In genomic region chr16:8850279-8850885, GRCh38 we compare ENCODE assay signal across 8 cellular contexts. TPM values are rescaled to one million over a fixed set of nuclear protein-coding genes. Genes with fewer than 3 reads are reported as not detected.
DNase-seq lines count a peak whose midpoint lies in the region; ATAC-seq and TF ChIP-seq lines count a peak whose summit lies in the region.

No MANE protein-coding gene starts in this region.

- ATAC-seq in activated CD8-positive, alpha-beta T cell treated with anti-CD3 and anti-CD28 coated beads, Interleukin-2, amount 10 ng/mL, durations not matched to agents 7 days and 5 days, result no peak
- ATAC-seq in right cardiac atrium, result peak; percentile 78 to 92
- no peak for ATAC-seq in GM21447 (IDR thresholded peaks at IDR 0.05; ENCODE audit: unreplicated experiment)

- no peak overlapping the region for H3K4me3 ChIP-seq in right cardiac atrium (ENCODE audit: low read length)

- H3K27me3 Mint-ChIP-seq in activated naive CD4-positive, alpha-beta T cell treated with anti-CD3 and anti-CD28 coated beads for 36 hours (ENCODE audit: low read depth), result no peaks in the 10 kb centered on the region
- no peaks in the 10 kb centered on the region for H3K27me3 Mint-ChIP-seq in activated CD8-positive, alpha-beta T cell treated with anti-CD3 and anti-CD28 coated beads, Interleukin-2, amount 10 ng/mL, durations not matched to agents 7 days and 5 days (ENCODE audit: low read depth)
- H3K27me3 Mint-ChIP-seq in type B pancreatic cell, result no peaks in the 10 kb centered on the region

- POLR2A ChIA-PET in activated CD8-positive, alpha-beta T cell treated with anti-CD3 and anti-CD28 coated beads, Interleukin-2, amount 10 ng/mL, durations not matched to agents 7 days and 5 days (lab: Charles Lee), result interaction anchor here (0.6 to 2.8 kb wide), 6 partner anchors 17 to 162 kb away, joined by 3 to 10 read pairs (median 3); partner anchors contain the start of gene CARHSP1

- 31% methylated on average over 11 of the region's 11 CpGs for WGBS in right cardiac atrium

- peak overlapping the region; percentile 29 for H3K27ac ChIP-seq in right cardiac atrium (ENCODE audit: low read length)

- H3K27ac Mint-ChIP-seq in activated naive CD4-positive, alpha-beta T cell treated with anti-CD3 and anti-CD28 coated beads for 36 hours, result peak overlapping the region; percentile 83
- H3K27ac Mint-ChIP-seq in activated CD8-positive, alpha-beta T cell treated with anti-CD3 and anti-CD28 coated beads, Interleukin-2, amount 10 ng/mL, durations not matched to agents 7 days and 5 days, result peak overlapping the region; percentile 86
- peak overlapping the region; percentile 58 for H3K27ac Mint-ChIP-seq in type B pancreatic cell

- no peak for DNase-seq in activated naive CD4-positive, alpha-beta T cell treated with anti-CD3 and anti-CD28 coated beads for 36 hours
- DNase-seq in activated naive CD4-positive, alpha-beta T cell treated with anti-CD3 and anti-CD28 coated beads, Interleukin-2, amount 50 U/mL, for 16 hours, result no peak
- DNase-seq in activated CD8-positive, alpha-beta T cell treated with anti-CD3 and anti-CD28 coated beads, Interleukin-2, amount 10 ng/mL, durations not matched to agents 7 days and 5 days, result no peak
- DNase-seq in right cardiac atrium (peak; percentile 72 to 81 (median 81)), type B pancreatic cell (ENCODE audit: extremely low spot score, unreplicated experiment) (no peak), GM20000 (ENCODE audit: low spot score) (no peak)
- no peak for DNase-seq in activated CD4-positive, alpha-beta T cell treated with anti-CD3 and anti-CD28 coated beads for 48 hours

- no peaks in the 10 kb centered on the region for H3K27me3 ChIP-seq in right cardiac atrium (ENCODE audit: control insufficient read depth, insufficient read depth)

- no peak overlapping the region for H3K4me3 Mint-ChIP-seq in activated naive CD4-positive, alpha-beta T cell treated with anti-CD3 and anti-CD28 coated beads for 36 hours
- peak overlapping the region; percentile 34 for H3K4me3 Mint-ChIP-seq in activated CD8-positive, alpha-beta T cell treated with anti-CD3 and anti-CD28 coated beads, Interleukin-2, amount 10 ng/mL, durations not matched to agents 7 days and 5 days
- H3K4me3 Mint-ChIP-seq in type B pancreatic cell, result no peak overlapping the region

- CTCF ChIA-PET in activated naive CD4-positive, alpha-beta T cell treated with anti-CD3 and anti-CD28 coated beads for 36 hours (lab: Charles Lee), result no interaction called here
- CTCF ChIA-PET in activated CD8-positive, alpha-beta T cell treated with anti-CD3 and anti-CD28 coated beads, Interleukin-2, amount 10 ng/mL, durations not matched to agents 7 days and 5 days (lab: Charles Lee), result interaction anchor here (1.6 to 2.0 kb wide), 2 partner anchors 23 to 30 kb away, joined by 3 to 9 read pairs; no protein-coding TSS in a partner anchor

- H3K4me1 ChIP-seq in right cardiac atrium (ENCODE audit: control insufficient read depth, insufficient read depth, low read length), result peaks cover 8% of the 10 kb centered on the region

- H3K9me3 ChIP-seq in right cardiac atrium (ENCODE audit: control insufficient read depth, low read length), result no peaks in the 10 kb centered on the region

- TF ChIP-seq CTCF in type B pancreatic cell (conservative IDR thresholded peaks at IDR 0.05) (no peak), GM20000 (IDR thresholded peaks at IDR 0.05; ENCODE audit: extremely low read depth, missing control alignments) (no peak)

- intact Hi-C loops in activated naive CD4-positive, alpha-beta T cell treated with anti-CD3 and anti-CD28 coated beads for 36 hours (cut with micrococcal nuclease), result no loop called here
- intact Hi-C loops in right cardiac atrium (cut with DNase I), result no loop called here

- H3K9me3 Mint-ChIP-seq in activated naive CD4-positive, alpha-beta T cell treated with anti-CD3 and anti-CD28 coated beads for 36 hours, result no peaks in the 10 kb centered on the region
- H3K9me3 Mint-ChIP-seq in activated CD8-positive, alpha-beta T cell treated with anti-CD3 and anti-CD28 coated beads, Interleukin-2, amount 10 ng/mL, durations not matched to agents 7 days and 5 days (ENCODE audit: insufficient read depth), result no peaks in the 10 kb centered on the region
- no peaks in the 10 kb centered on the region for H3K9me3 Mint-ChIP-seq in type B pancreatic cell

- peaks cover 14% of the 10 kb centered on the region for H3K4me1 Mint-ChIP-seq in activated naive CD4-positive, alpha-beta T cell treated with anti-CD3 and anti-CD28 coated beads for 36 hours (ENCODE audit: low read depth)
- peaks cover 45% of the 10 kb centered on the region for H3K4me1 Mint-ChIP-seq in activated CD8-positive, alpha-beta T cell treated with anti-CD3 and anti-CD28 coated beads, Interleukin-2, amount 10 ng/mL, durations not matched to agents 7 days and 5 days (ENCODE audit: low read depth)
- H3K4me1 Mint-ChIP-seq in type B pancreatic cell (ENCODE audit: unreplicated experiment), result peaks cover 5% of the 10 kb centered on the region

- H3K36me3 Mint-ChIP-seq in activated naive CD4-positive, alpha-beta T cell treated with anti-CD3 and anti-CD28 coated beads for 36 hours (ENCODE audit: low read depth), result peaks cover 25% of the 10 kb centered on the region
- H3K36me3 Mint-ChIP-seq in activated CD8-positive, alpha-beta T cell treated with anti-CD3 and anti-CD28 coated beads, Interleukin-2, amount 10 ng/mL, durations not matched to agents 7 days and 5 days (ENCODE audit: low read depth), result peaks cover 65% of the 10 kb centered on the region
- H3K36me3 Mint-ChIP-seq in type B pancreatic cell, result peaks cover 12% of the 10 kb centered on the region

RNA-seq across cellular contexts. Expression of gene CARHSP1, which starts 18.4 kb away (rescaled TPM):
- 10 to 100 TPM; 46.5 to 49.6 TPM for total RNA-seq in activated naive CD4-positive, alpha-beta T cell treated with anti-CD3 and anti-CD28 coated beads for 36 hours
- total RNA-seq in activated CD8-positive, alpha-beta T cell treated with anti-CD3 and anti-CD28 coated beads, Interleukin-2, amount 10 ng/mL, durations not matched to agents 7 days and 5 days, result 100 to 1,000 TPM; 209 to 217 TPM
- total RNA-seq in right cardiac atrium (10 to 100 TPM; 28.6 to 37.2 (median 35.0) TPM), type B pancreatic cell (ENCODE audit: low replicate concordance) (84.6 and 88.0 TPM in 2 replicates)
- polyA plus RNA-seq in right cardiac atrium, result 75.0 TPM

RNA-seq across cellular contexts. Expression of gene LITAFD, which starts 31.8 kb away (rescaled TPM):
- total RNA-seq in activated naive CD4-positive, alpha-beta T cell treated with anti-CD3 and anti-CD28 coated beads for 36 hours, result not detected
- total RNA-seq in activated CD8-positive, alpha-beta T cell treated with anti-CD3 and anti-CD28 coated beads, Interleukin-2, amount 10 ng/mL, durations not matched to agents 7 days and 5 days, result not detected
- total RNA-seq in right cardiac atrium (not detected), type B pancreatic cell (ENCODE audit: low replicate concordance) (not detected in 2 replicates)
- not detected for polyA plus RNA-seq in right cardiac atrium

RNA-seq across cellular contexts. Expression of gene PMM2, which starts 52.7 kb away (rescaled TPM):
- total RNA-seq in activated naive CD4-positive, alpha-beta T cell treated with anti-CD3 and anti-CD28 coated beads for 36 hours, result 10 to 100 TPM; 20.1 to 20.8 TPM
- 10 to 100 TPM; 36.9 to 37.6 TPM for total RNA-seq in activated CD8-positive, alpha-beta T cell treated with anti-CD3 and anti-CD28 coated beads, Interleukin-2, amount 10 ng/mL, durations not matched to agents 7 days and 5 days
- total RNA-seq in right cardiac atrium, result 10 to 100 TPM; 10.5 to 29.4 (median 13.0) TPM
- polyA plus RNA-seq in right cardiac atrium, result 10.7 TPM
- total RNA-seq in type B pancreatic cell (ENCODE audit: low replicate concordance), result 35.5 and 64.3 TPM in 2 replicates

RNA-seq across cellular contexts. Expression of gene TMEM186, which starts 52.9 kb away (rescaled TPM):
- 10 to 100 TPM; 12.1 to 12.6 TPM for total RNA-seq in activated naive CD4-positive, alpha-beta T cell treated with anti-CD3 and anti-CD28 coated beads for 36 hours
- total RNA-seq in activated CD8-positive, alpha-beta T cell treated with anti-CD3 and anti-CD28 coated beads, Interleukin-2, amount 10 ng/mL, durations not matched to agents 7 days and 5 days, result 10 to 100 TPM; 11.0 to 11.1 TPM
- total RNA-seq in right cardiac atrium, result 10 to 100 TPM; 12.2 to 12.8 (median 12.3) TPM
- polyA plus RNA-seq in right cardiac atrium, result 11.5 TPM
- 14.2 and 18.4 TPM in 2 replicates for total RNA-seq in type B pancreatic cell (ENCODE audit: low replicate concordance)

Comparison
In these comparisons a context has a peak if more than half of its experiments do, and no peak if none do; other contexts are left out.
1. DNase-seq: peak in right cardiac atrium (3 of 3); none in activated naive CD4-positive, alpha-beta T cell treated with anti-CD3 and anti-CD28 coated beads for 36 hours (single experiment), activated naive CD4-positive, alpha-beta T cell treated with anti-CD3 and anti-CD28 coated beads, Interleukin-2, amount 50 U/mL, for 16 hours (single experiment), activated CD8-positive, alpha-beta T cell treated with anti-CD3 and anti-CD28 coated beads, Interleukin-2, amount 10 ng/mL, durations not matched to agents 7 days and 5 days (single experiment), type B pancreatic cell (single experiment), activated CD4-positive, alpha-beta T cell treated with anti-CD3 and anti-CD28 coated beads for 48 hours (single experiment) and GM20000 (single experiment).
2. ATAC-seq: peak in right cardiac atrium (2 of 2); none in activated CD8-positive, alpha-beta T cell treated with anti-CD3 and anti-CD28 coated beads, Interleukin-2, amount 10 ng/mL, durations not matched to agents 7 days and 5 days (single experiment) and GM21447 (single experiment).
3. Peak in every context shown above with its lines, with median percentiles within 50 percentile points of each other: H3K27ac Mint-ChIP-seq.